26 cellular contexts compared by ENCODE assay signal in genomic region chr11:92527467-92527866, GRCh38.
DNase-seq lines count a peak whose midpoint lies in the region; ATAC-seq, FAIRE-seq and TF ChIP-seq lines count a peak whose summit lies in the region.
"Had no signal": no experiment of that assay in that cellular context is flagged by ENCODE, and none has a peak within 500 bp of the region (broad histone marks: within the 10 kb centered on the region; RNA-seq: fewer than 3 reads in every experiment).

No MANE protein-coding gene starts in this region.

- H3K9me3 ChIP-seq in ascending aorta (no peaks in the 10 kb centered on the region), pancreas (no peaks in the 10 kb centered on the region)
- H3K9me3 ChIP-seq: breast epithelium, heart right ventricle, SJSA1 had no signal

- H3K36me3 ChIP-seq in ascending aorta (no peaks in the 10 kb centered on the region), pancreas (no peaks in the 10 kb centered on the region)
- H3K36me3 ChIP-seq: breast epithelium, heart right ventricle, SJSA1 had no signal

- no peak for TF ChIP-seq CTCF in ascending aorta (IDR thresholded peaks at IDR 0.05)
- TF ChIP-seq CTCF in fibroblast of villous mesenchyme (IDR thresholded peaks at IDR 0.05; ENCODE audit: insufficient read depth, low read depth, low read length): no peak
- TF ChIP-seq CTCF in pancreas (IDR thresholded peaks at IDR 0.05): no peak

- H3K4me1 ChIP-seq in ascending aorta: no peaks in the 10 kb centered on the region
- H3K4me1 ChIP-seq in pancreas: no peaks in the 10 kb centered on the region
- H3K4me1 ChIP-seq: breast epithelium, heart right ventricle, SJSA1 had no signal

- intact Hi-C loops in ascending aorta (cut with DNase I) (no loop called here), pancreas (cut with DNase I) (no loop called here)

- H3K27me3 ChIP-seq in ascending aorta (no peaks in the 10 kb centered on the region), pancreas (no peaks in the 10 kb centered on the region)
- H3K27me3 ChIP-seq: breast epithelium, heart right ventricle, SJSA1 had no signal

- H3K27ac ChIP-seq in ascending aorta (peak overlapping the region; percentile 5 to 47), pancreas (no peak overlapping the region)
- H3K27ac ChIP-seq: 22Rv1, breast epithelium, heart right ventricle, SJSA1 had no signal

- DNase-seq in DMS 273 (lab: John Stamatoyannopoulos, UW; ENCODE audit: unreplicated experiment) (peak; percentile 11), DMS 273 treated with DMSO at 0.1 percent for 48 hours (lab: John Stamatoyannopoulos, UW) (no peak), ascending aorta (ENCODE audit: low spot score in 2 of 2) (no peak), fibroblast of villous mesenchyme (ENCODE audit: low read depth) (peak; percentile 2), kidney glomerular epithelial cell (lab: John Stamatoyannopoulos, UW) (no peak), pancreas (no peak), kidney tubule cell (ENCODE audit: low spot score) (no peak), Kasumi-1 (lab: John Stamatoyannopoulos, UW) (no peak)
- DNase-seq: activated CD4-positive, alpha-beta T cell treated with anti-CD3 and anti-CD28 coated beads for 36 hours; CD8-positive, alpha-beta memory T cell; DND-41; heart right ventricle; KBM-7; natural killer cell; NCI-H187; NCI-H2227 treated with DMSO at 0.1 percent for 48 hours; NCI-H82; posterior cingulate gyrus; T-helper 1 cell had no signal

- no peak for FAIRE-seq in pancreas (lab: Jason Lieb, UNC)
- FAIRE-seq: GM12892, TTC549 had no signal

- ATAC-seq in pancreas: no peak
- ATAC-seq: activated CD4-positive, alpha-beta T cell treated with anti-CD3 and anti-CD28 coated beads for 36 hours; heart right ventricle; left lobe of liver; natural killer cell; Panc1 had no signal

- H3K4me3 ChIP-seq in ascending aorta (peak overlapping the region in 1 of 2 donors; percentile 40), fibroblast of villous mesenchyme (ENCODE audit: low read depth, low read length) (no peak overlapping the region), pancreas (no peak overlapping the region)
- H3K4me3 ChIP-seq: breast epithelium, heart right ventricle, SJSA1 had no signal

Comparison
In these comparisons a context has a peak if more than half of its experiments do, and no peak if none do; other contexts are left out.
1. DNase-seq: peak in DMS 273 (single experiment) and fibroblast of villous mesenchyme (single experiment); none in DMS 273 treated with DMSO at 0.1 percent for 48 hours (single experiment), ascending aorta (0 of 2), kidney glomerular epithelial cell (single experiment), pancreas (0 of 6), kidney tubule cell (single experiment) and Kasumi-1 (0 of 2).
2. H3K27ac ChIP-seq: peak in ascending aorta (2 of 2); none in pancreas (0 of 4).